8 cellular contexts compared by ENCODE assay signal in the genomic region with DNA sequence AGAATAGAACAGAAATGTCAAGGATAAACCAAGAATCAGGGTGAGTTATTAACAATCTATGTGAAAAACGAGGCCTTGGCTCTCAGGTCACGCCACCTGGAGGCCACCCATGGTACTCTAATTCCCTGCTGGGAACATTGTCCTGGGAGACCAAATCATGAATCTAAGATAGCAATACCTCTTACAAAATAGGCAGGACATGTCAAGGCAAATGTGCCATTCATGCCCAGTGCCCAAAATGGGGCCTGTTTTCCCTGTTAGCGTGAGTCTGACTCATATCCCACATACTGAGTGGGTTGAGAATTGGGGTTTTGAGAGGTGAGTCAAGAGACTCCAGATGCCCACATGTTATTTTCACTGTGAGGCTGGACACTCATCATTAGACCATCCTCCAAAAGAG.
DNase-seq lines count a peak whose midpoint lies in the region; ATAC-seq and TF ChIP-seq lines count a peak whose summit lies in the region.

No MANE protein-coding gene starts in this region.

- H3K36me3 ChIP-seq in HAP-1 (replicated peaks): no peaks in the 10 kb centered on the region
- no peaks in the 10 kb centered on the region for H3K36me3 ChIP-seq in mesendoderm (ENCODE audit: control insufficient read depth, insufficient read depth, low read length)

- H4K5ac ChIP-seq in mesendoderm (ENCODE audit: low read length): no peak overlapping the region

- no peaks in the 10 kb centered on the region for H3K27me3 ChIP-seq in HAP-1 (ENCODE audit: low read depth)
- H3K27me3 ChIP-seq in mesendoderm (ENCODE audit: insufficient read depth, low read length, poor library complexity): no peaks in the 10 kb centered on the region

- no peak overlapping the region for H4K8ac ChIP-seq in mesendoderm (ENCODE audit: low read depth, low read length)

- H3K23ac ChIP-seq in mesendoderm (ENCODE audit: low read length): no peak overlapping the region

- no peak overlapping the region for H3K4me2 ChIP-seq in mesendoderm (ENCODE audit: low read length)

- no CpG with 5 or more reads among the region's 3 CpGs for WGBS in mesendoderm (ENCODE audit: extremely low coverage, insufficient coverage, low lambda C conversion rate)

- no peak overlapping the region for H3K56ac ChIP-seq in mesendoderm (ENCODE audit: low read length)

- peak overlapping the region; percentile 79 for H2BK120ac ChIP-seq in mesendoderm (ENCODE audit: low read depth, low read length)

- H3K9me3 Mint-ChIP-seq in activated CD8-positive, alpha-beta memory T cell treated with anti-CD3 and anti-CD28 coated beads, Interleukin-2, amount 10 ng/mL, durations not matched to agents 7 days and 5 days (ENCODE audit: low read depth): peaks cover 2% of the 10 kb centered on the region
- H3K9me3 Mint-ChIP-seq in chondrocyte (ENCODE audit: low read depth) (peaks cover 13% of the 10 kb centered on the region), T-cell (peaks cover 10 to 18% (median 13%) of the 10 kb centered on the region in 3 donors)

- no peak overlapping the region for H2AK5ac ChIP-seq in mesendoderm (ENCODE audit: low read length)

- H3K4me1 ChIP-seq in HAP-1: no peaks in the 10 kb centered on the region
- H3K4me1 ChIP-seq in mesendoderm (ENCODE audit: control insufficient read depth, low read depth, low read length): no peaks in the 10 kb centered on the region

- no peak for DNase-seq in activated CD8-positive, alpha-beta memory T cell treated with anti-CD3 and anti-CD28 coated beads, Interleukin-2, amount 10 ng/mL, durations not matched to agents 7 days and 5 days
- DNase-seq in activated CD8-positive, alpha-beta memory T cell treated with anti-CD3 and anti-CD28 coated beads for 24 hours: no peak
- DNase-seq in HAP-1 (ENCODE audit: low spot score in 2 of 2) (peak; percentile 37 to 62), NCI-H460 (ENCODE audit: extremely low read depth, low read depth) (peak; percentile 5), chondrocyte (ENCODE audit: low spot score) (no peak), mesendoderm (peak; percentile 60), T-cell (no peak)

- no peaks in the 10 kb centered on the region for H3K36me3 Mint-ChIP-seq in activated CD8-positive, alpha-beta memory T cell treated with anti-CD3 and anti-CD28 coated beads, Interleukin-2, amount 10 ng/mL, durations not matched to agents 7 days and 5 days
- H3K36me3 Mint-ChIP-seq in chondrocyte (ENCODE audit: low read depth): peaks cover 4% of the 10 kb centered on the region
- H3K36me3 Mint-ChIP-seq in T-cell: peaks cover 3% of the 10 kb centered on the region

- in situ Hi-C loops in HAP-1 (cut with MboI; ENCODE audit: low sequenced_read_pairs): no loop called here

- peak; percentile 69 for TF ChIP-seq CTCF in chondrocyte (IDR thresholded peaks at IDR 0.05)

- no peak overlapping the region for H3K4ac ChIP-seq in mesendoderm (ENCODE audit: low read depth, low read length)

- no peak overlapping the region for H3K4me3 ChIP-seq in HAP-1
- H3K4me3 ChIP-seq in mesendoderm (ENCODE audit: low read length): no peak overlapping the region

- no peaks in the 10 kb centered on the region for H3K27me3 Mint-ChIP-seq in activated CD8-positive, alpha-beta memory T cell treated with anti-CD3 and anti-CD28 coated beads, Interleukin-2, amount 10 ng/mL, durations not matched to agents 7 days and 5 days
- no peaks in the 10 kb centered on the region for H3K27me3 Mint-ChIP-seq in chondrocyte (ENCODE audit: low read depth)
- H3K27me3 Mint-ChIP-seq in T-cell: peaks cover 0 to 2% of the 10 kb centered on the region in 2 donors

- no peak overlapping the region for H3K9ac ChIP-seq in mesendoderm (ENCODE audit: low read length)

- no peaks in the 10 kb centered on the region for H3K9me3 ChIP-seq in HAP-1

- no peak overlapping the region for H3K27ac ChIP-seq in mesendoderm (ENCODE audit: low read depth, low read length)

- peak overlapping the region; percentile 61 for H2BK15ac ChIP-seq in mesendoderm (replicated peaks; ENCODE audit: low read depth)

- peak; percentile 58 for ATAC-seq in activated CD8-positive, alpha-beta memory T cell treated with anti-CD3 and anti-CD28 coated beads, Interleukin-2, amount 10 ng/mL, durations not matched to agents 7 days and 5 days
- ATAC-seq in HG03354 (IDR thresholded peaks at IDR 0.05; ENCODE audit: poor library complexity, severe bottlenecking, unreplicated experiment) (no peak), T-cell (replicated peaks in 1 of 4) (no peak)

- H3K4me1 Mint-ChIP-seq in activated CD8-positive, alpha-beta memory T cell treated with anti-CD3 and anti-CD28 coated beads, Interleukin-2, amount 10 ng/mL, durations not matched to agents 7 days and 5 days: peaks cover 2% of the 10 kb centered on the region
- H3K4me1 Mint-ChIP-seq in chondrocyte (ENCODE audit: low read depth) (no peaks in the 10 kb centered on the region), T-cell (no peaks in the 10 kb centered on the region)

- no peak overlapping the region for H2BK5ac ChIP-seq in mesendoderm (ENCODE audit: low read length)

- no peaks in the 10 kb centered on the region for H3K79me2 ChIP-seq in mesendoderm (ENCODE audit: control insufficient read depth, insufficient read depth, low read length)

- CTCF ChIA-PET in activated CD8-positive, alpha-beta memory T cell treated with anti-CD3 and anti-CD28 coated beads, Interleukin-2, amount 10 ng/mL, durations not matched to agents 7 days and 5 days (lab: Charles Lee): no interaction called here
- CTCF ChIA-PET in T-cell (lab: Charles Lee): interaction anchor here in 1 of 2 donors (0.5 kb wide), 1 partner anchor 13 kb away, joined by 3 read pairs; no protein-coding TSS in a partner anchor

- POLR2A ChIA-PET in T-cell (lab: Charles Lee): no interaction called here

- no peak overlapping the region for H3K27ac Mint-ChIP-seq in activated CD8-positive, alpha-beta memory T cell treated with anti-CD3 and anti-CD28 coated beads, Interleukin-2, amount 10 ng/mL, durations not matched to agents 7 days and 5 days
- H3K27ac Mint-ChIP-seq in chondrocyte (ENCODE audit: unreplicated experiment) (no peak overlapping the region), T-cell (no peak overlapping the region)

- no peak overlapping the region for H3K4me3 Mint-ChIP-seq in activated CD8-positive, alpha-beta memory T cell treated with anti-CD3 and anti-CD28 coated beads, Interleukin-2, amount 10 ng/mL, durations not matched to agents 7 days and 5 days
- H3K4me3 Mint-ChIP-seq in chondrocyte (ENCODE audit: unreplicated experiment) (no peak overlapping the region), T-cell (no peak overlapping the region)

- H3K79me1 ChIP-seq in mesendoderm (ENCODE audit: low read length): no peaks in the 10 kb centered on the region

- no peak overlapping the region for H3K18ac ChIP-seq in mesendoderm (ENCODE audit: low read length)

Comparison
In these comparisons a context has a peak if more than half of its experiments do, and no peak if none do; other contexts are left out.
1. DNase-seq: peak in HAP-1 (2 of 2), NCI-H460 (single experiment) and mesendoderm (single experiment); none in activated CD8-positive, alpha-beta memory T cell treated with anti-CD3 and anti-CD28 coated beads, Interleukin-2, amount 10 ng/mL, durations not matched to agents 7 days and 5 days (single experiment), activated CD8-positive, alpha-beta memory T cell treated with anti-CD3 and anti-CD28 coated beads for 24 hours (single experiment), chondrocyte (single experiment) and T-cell (0 of 34).